ENCODE assay signal across 9 cellular contexts in genomic region chr6:99330159-99330558, GRCh38. TPM values are rescaled to one million over a fixed set of nuclear protein-coding genes. Genes with fewer than 3 reads are reported as not detected.
DNase-seq lines count a peak whose midpoint lies in the region; ATAC-seq and TF ChIP-seq lines count a peak whose summit lies in the region.
"Had no signal": no experiment of that assay in that cellular context is flagged by ENCODE, and none has a peak within 500 bp of the region (broad histone marks: within the 10 kb centered on the region; RNA-seq: fewer than 3 reads in every experiment).

No MANE protein-coding gene starts in this region.

- H3K4me2 ChIP-seq in mesendoderm (ENCODE audit: low read length) = no peak overlapping the region

- intact Hi-C loops in activated B cell treated with CpG ODN at 0.5 μM for 24 hours (cut with micrococcal nuclease) (loop anchor here (1.0 to 10.0 kb wide), 5 partner anchors 65 to 1149 kb away; partner anchors contain the start of genes COQ3 and PNISR), colonic mucosa (cut with DNase I) (loop anchor here (5.0 kb wide), 1 partner anchor 97 kb away; the partner anchor contains the start of gene PNISR)

- no peaks in the 10 kb centered on the region for H3K36me3 Mint-ChIP-seq in activated B cell treated with CpG ODN at 0.5 μM for 24 hours (ENCODE audit: low read depth)

- H3K79me1 ChIP-seq in mesendoderm (ENCODE audit: low read length) = no peaks in the 10 kb centered on the region

- WGBS in mesendoderm (ENCODE audit: extremely low coverage, insufficient coverage, low lambda C conversion rate) = no CpG with 5 or more reads among the region's 2 CpGs

- H3K27ac ChIP-seq in AG04450 (ENCODE audit: low read depth, low read length) (no peak overlapping the region), colonic mucosa (no peak overlapping the region), mesendoderm (ENCODE audit: low read depth, low read length) (no peak overlapping the region)
- H3K27ac ChIP-seq: SK-N-MC had no signal

- no peak overlapping the region for H2BK120ac ChIP-seq in mesendoderm (ENCODE audit: low read depth, low read length)

- POLR2A ChIA-PET in AG04450 (lab: Yijun Ruan, JAX) (interaction anchor here (1.2 kb wide), 1 partner anchor 64 kb away, joined by 6 read pairs; the partner anchor contains the start of gene COQ3), activated B cell treated with CpG ODN at 0.5 μM for 24 hours (lab: Charles Lee) (interaction anchor here (1.0 to 1.3 kb wide), 2 partner anchors 94 to 96 kb away, joined by 3 to 6 read pairs; partner anchors contain the start of gene PNISR)

- H3K4ac ChIP-seq in mesendoderm (ENCODE audit: low read depth, low read length) = no peak overlapping the region

- no peak overlapping the region for H2AK5ac ChIP-seq in mesendoderm (ENCODE audit: low read length)

- CTCF ChIA-PET in AG04450 (lab: Charles Lee) = interaction anchor here (0.6 to 4.6 kb wide), 52 partner anchors 9 to 492 kb away, joined by 3 to 71 read pairs (median 5); partner anchors contain the start of genes COQ3, FAXC and PNISR
- CTCF ChIA-PET in activated B cell treated with CpG ODN at 0.5 μM for 24 hours (lab: Charles Lee) = interaction anchor here (0.6 to 2.0 kb wide), 14 partner anchors 8 to 492 kb away, joined by 3 to 11 read pairs (median 3); partner anchors contain the start of gene COQ3

- no peak overlapping the region for H3K4me3 ChIP-seq in AG04450 (ENCODE audit: low read depth, low read length)
- H3K4me3 ChIP-seq in colonic mucosa = no peak overlapping the region
- no peak overlapping the region for H3K4me3 ChIP-seq in mesendoderm (ENCODE audit: low read length)
- H3K4me3 ChIP-seq: SK-N-MC had no signal

- peaks cover 14% of the 10 kb centered on the region for H3K4me1 Mint-ChIP-seq in activated B cell treated with CpG ODN at 0.5 μM for 24 hours

- no peak overlapping the region for H3K4me3 Mint-ChIP-seq in activated B cell treated with CpG ODN at 0.5 μM for 24 hours

- TF ChIP-seq CTCF in AG04450 (IDR thresholded peaks at IDR 0.05; ENCODE audit: low read depth, low read length) (peak; percentile 81), GM13977 (IDR thresholded peaks at IDR 0.05; ENCODE audit: extremely low read depth, insufficient read depth, missing control alignments) (peak; percentile 73), activated B cell treated with CpG ODN at 0.5 μM for 24 hours (IDR thresholded peaks at IDR 0.05) (peak; percentile 71), colonic mucosa (IDR thresholded peaks at IDR 0.05) (peak; percentile 67)

- no peak overlapping the region for H4K8ac ChIP-seq in mesendoderm (ENCODE audit: low read depth, low read length)

- no peaks in the 10 kb centered on the region for H3K27me3 ChIP-seq in AG04450 (ENCODE audit: control insufficient read depth, insufficient read depth, low read length)
- no peaks in the 10 kb centered on the region for H3K27me3 ChIP-seq in colonic mucosa
- no peaks in the 10 kb centered on the region for H3K27me3 ChIP-seq in mesendoderm (ENCODE audit: insufficient read depth, low read length, poor library complexity)

- H3K4me1 ChIP-seq in colonic mucosa (no peaks in the 10 kb centered on the region), mesendoderm (ENCODE audit: control insufficient read depth, low read depth, low read length) (no peaks in the 10 kb centered on the region)

- in situ Hi-C loops in GM13977 (cut with MboI; ENCODE audit: low pct_unique_long_range_greater_than_20kb, low sequenced_read_pairs, unreplicated experiment) = no loop called here

- H4K5ac ChIP-seq in mesendoderm (ENCODE audit: low read length) = no peak overlapping the region

- H3K36me3 ChIP-seq in colonic mucosa = no peaks in the 10 kb centered on the region
- H3K36me3 ChIP-seq in mesendoderm (ENCODE audit: control insufficient read depth, insufficient read depth, low read length) = no peaks in the 10 kb centered on the region

- H3K79me2 ChIP-seq in mesendoderm (ENCODE audit: control insufficient read depth, insufficient read depth, low read length) = no peaks in the 10 kb centered on the region

- no peak overlapping the region for H3K18ac ChIP-seq in mesendoderm (ENCODE audit: low read length)

- no peak overlapping the region for H3K56ac ChIP-seq in mesendoderm (ENCODE audit: low read length)

- peak; percentile 70 for ATAC-seq in HG02763 (IDR thresholded peaks at IDR 0.05; ENCODE audit: unreplicated experiment)
- ATAC-seq in activated B cell treated with CpG ODN at 0.5 μM for 24 hours (ENCODE audit: low read depth) = peak; percentile 82

- no peak overlapping the region for H3K23ac ChIP-seq in mesendoderm (ENCODE audit: low read length)

- H3K27me3 Mint-ChIP-seq in activated B cell treated with CpG ODN at 0.5 μM for 24 hours = no peaks in the 10 kb centered on the region

- no peak overlapping the region for H3K27ac Mint-ChIP-seq in activated B cell treated with CpG ODN at 0.5 μM for 24 hours

- H2BK5ac ChIP-seq in mesendoderm (ENCODE audit: low read length) = no peak overlapping the region

- no peak overlapping the region for H3K9ac ChIP-seq in colonic mucosa (ENCODE audit: low read depth in 2 of 2, low read length in 2 of 2)
- H3K9ac ChIP-seq in mesendoderm (ENCODE audit: low read length) = no peak overlapping the region

- no peaks in the 10 kb centered on the region for H3K9me3 Mint-ChIP-seq in activated B cell treated with CpG ODN at 0.5 μM for 24 hours

- H3K9me3 ChIP-seq in AG04450 (ENCODE audit: control insufficient read depth, insufficient read depth, low read length) (no peaks in the 10 kb centered on the region), colonic mucosa (no peaks in the 10 kb centered on the region)

- H2BK15ac ChIP-seq in mesendoderm (replicated peaks; ENCODE audit: low read depth) = no peak overlapping the region

- DNase-seq in AG04450 (ENCODE audit: low read depth, low spot score) (peak; percentile 36), GM13977 (ENCODE audit: low spot score) (peak; percentile 73), NCI-H1092 (lab: John Stamatoyannopoulos, UW) (peak; percentile 28), activated B cell treated with CpG ODN at 0.5 μM for 24 hours (no peak), colonic mucosa (peak; percentile 34), mesendoderm (peak; percentile 73)
- DNase-seq in stimulated activated CD8-positive, alpha-beta memory T cell treated with anti-CD3 and anti-CD28 coated beads, Interleukin-7, amount 100 ng/mL, for 24 hours (ENCODE audit: low read depth) = peak; percentile 23

RNA-seq across cellular contexts. Expression of gene FAXC, which starts 19.3 kb away (rescaled TPM):
- polyA plus RNA-seq in AG04450 (2011; rRNA removed) = 7.0 and 8.4 TPM in 2 replicates
- polyA minus RNA-seq in AG04450 (2011; rRNA and poly(A)+ RNA removed) = 3.9 and 4.6 TPM in 2 replicates
- not detected in 2 replicates for total RNA-seq in activated B cell treated with CpG ODN at 0.5 μM for 24 hours
- 1 to 10 TPM in 1 of 2 donors, under 1 TPM in 1; 0.44 to 4.9 TPM for total RNA-seq in colonic mucosa
- 12.4 TPM for polyA plus RNA-seq in mesendoderm (2013, experiment 1 of 2)
- 13.4 TPM for polyA plus RNA-seq in mesendoderm (2013, experiment 2 of 2)
